Comparison of ENCODE assay signal across 1 cellular context in the genomic region with DNA sequence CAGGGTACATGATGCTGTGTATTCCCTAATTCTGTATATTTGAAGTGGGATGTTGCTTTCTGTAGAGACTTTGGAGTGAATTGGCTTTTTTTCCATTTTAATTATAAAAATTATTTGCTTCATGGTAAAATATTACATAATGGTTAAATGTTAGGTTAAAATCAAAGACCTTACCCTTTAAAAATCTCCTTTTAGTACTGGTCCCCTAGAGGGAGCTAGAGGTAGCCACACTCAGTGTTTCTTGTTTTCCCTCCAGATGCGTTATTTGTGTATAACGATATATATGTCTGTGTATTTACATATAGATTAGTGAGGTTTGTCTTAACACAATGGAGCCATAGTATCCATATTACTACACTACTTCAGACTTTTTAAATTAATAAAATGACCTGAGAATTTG.
TF ChIP-seq lines count a peak whose summit lies in the region.

No MANE protein-coding gene starts in this region.

TF ChIP-seq in IMR-90, 13 proteins besides CTCF, POLR2A, EP300 and RAD21 (continued from another document):
- no peak for TF ChIP-seq NFE2L2 (IDR thresholded peaks at IDR 0.05; ENCODE audit: low read depth, low read length)
- TF ChIP-seq, protein P1, sequence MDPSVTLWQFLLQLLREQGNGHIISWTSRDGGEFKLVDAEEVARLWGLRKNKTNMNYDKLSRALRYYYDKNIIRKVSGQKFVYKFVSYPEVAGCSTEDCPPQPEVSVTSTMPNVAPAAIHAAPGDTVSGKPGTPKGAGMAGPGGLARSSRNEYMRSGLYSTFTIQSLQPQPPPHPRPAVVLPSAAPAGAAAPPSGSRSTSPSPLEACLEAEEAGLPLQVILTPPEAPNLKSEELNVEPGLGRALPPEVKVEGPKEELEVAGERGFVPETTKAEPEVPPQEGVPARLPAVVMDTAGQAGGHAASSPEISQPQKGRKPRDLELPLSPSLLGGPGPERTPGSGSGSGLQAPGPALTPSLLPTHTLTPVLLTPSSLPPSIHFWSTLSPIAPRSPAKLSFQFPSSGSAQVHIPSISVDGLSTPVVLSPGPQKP (IDR thresholded peaks at IDR 0.05; ENCODE audit: borderline replicate concordance, low read depth, low read length) = no peak
